In the genomic region with DNA sequence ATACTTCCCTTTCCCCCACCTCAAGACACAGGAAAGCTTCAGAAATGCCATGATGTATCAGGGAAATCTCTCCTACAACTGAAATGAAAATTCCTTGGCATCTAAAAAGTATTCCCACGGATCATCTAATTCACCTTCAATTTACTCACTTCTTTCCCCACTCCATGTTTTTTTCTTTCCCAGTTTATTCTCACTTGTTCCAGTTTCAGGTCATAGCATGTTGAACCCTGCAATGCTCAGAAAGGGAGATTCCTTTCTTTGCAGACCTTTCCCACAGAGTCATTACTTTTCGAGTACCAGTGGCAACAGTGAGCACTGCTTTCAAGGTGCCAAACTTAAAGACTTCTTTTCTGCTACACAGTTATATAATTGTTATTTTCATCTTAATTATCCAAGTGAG, we compare ENCODE assay signal across 22 cellular contexts.
DNase-seq lines count a peak whose midpoint lies in the region; ATAC-seq, FAIRE-seq and TF ChIP-seq lines count a peak whose summit lies in the region.
"Had no signal": no experiment of that assay in that cellular context is flagged by ENCODE, and none has a peak within 500 bp of the region (broad histone marks: within the 10 kb centered on the region; RNA-seq: fewer than 3 reads in every experiment).

No MANE protein-coding gene starts in this region.

- intact Hi-C loops in breast epithelium (cut with DNase I; ENCODE audit: low total_unique reads) (loop anchor here (10.0 kb wide), 1 partner anchor 225 kb away; no protein-coding TSS in a partner anchor), HepG2 (cut with micrococcal nuclease; ENCODE audit: unreplicated experiment) (no loop called here)

- H3K4me3 ChIP-seq in breast epithelium: no peak overlapping the region
- H3K4me3 ChIP-seq in keratinocyte (ENCODE audit: control insufficient read depth in 2 of 3, extremely low read depth in 1 of 3, insufficient read depth in 2 of 3, low read depth in 1 of 3, low read length in 3 of 3): peak overlapping the region in 1 of 3 experiments; percentile 31
- no peak overlapping the region for H3K4me3 ChIP-seq in HepG2 (replicated peaks in 1 of 3; ENCODE audit: insufficient read depth in 1 of 3, low read depth in 2 of 3, low read length in 3 of 3)

- H3K4me1 Mint-ChIP-seq in endothelial cell (ENCODE audit: unreplicated experiment): no peaks in the 10 kb centered on the region
- H3K4me1 Mint-ChIP-seq: CD8-positive, alpha-beta memory T cell; IgD-negative memory B cell had no signal

- no peak overlapping the region for H3K4me3 Mint-ChIP-seq in endothelial cell (ENCODE audit: unreplicated experiment)
- H3K4me3 Mint-ChIP-seq: CD4-positive, CD25-positive, alpha-beta regulatory T cell; CD8-positive, alpha-beta memory T cell; IgD-negative memory B cell had no signal

- H3K9ac ChIP-seq in keratinocyte (ENCODE audit: control insufficient read depth, extremely low read depth, insufficient read depth, low read length) (peak overlapping the region; percentile 53), HepG2 (ENCODE audit: insufficient read depth, low read depth, low read length) (no peak overlapping the region)

- H3K9me3 ChIP-seq in breast epithelium: no peaks in the 10 kb centered on the region
- no peaks in the 10 kb centered on the region for H3K9me3 ChIP-seq in keratinocyte (ENCODE audit: control insufficient read depth, low read depth, low read length)
- no peaks in the 10 kb centered on the region for H3K9me3 ChIP-seq in HepG2 (ENCODE audit: low read length)
- H3K9me3 ChIP-seq: BE2C had no signal

- WGBS in HepG2 (ENCODE audit: low lambda C conversion rate): 93% methylated on average over 2 of the region's 2 CpGs

- H3K4me1 ChIP-seq in breast epithelium: no peaks in the 10 kb centered on the region
- peaks cover 14% of the 10 kb centered on the region for H3K4me1 ChIP-seq in keratinocyte (ENCODE audit: control insufficient read depth, extremely low read depth, insufficient read depth, low read length)
- H3K4me1 ChIP-seq in HepG2 (ENCODE audit: insufficient read depth, low read length): peaks cover 14% of the 10 kb centered on the region
- H3K4me1 ChIP-seq: BE2C had no signal

- no peaks in the 10 kb centered on the region for H4K20me1 ChIP-seq in keratinocyte (ENCODE audit: control insufficient read depth, extremely low read depth, insufficient read depth, low read length)
- H4K20me1 ChIP-seq in HepG2 (ENCODE audit: insufficient read depth, low read length): no peaks in the 10 kb centered on the region

- ATAC-seq in HepG2 (no peak), GM21515 (IDR thresholded peaks at IDR 0.05; ENCODE audit: unreplicated experiment) (no peak)

- TF ChIP-seq RAD21 in HepG2 (CRISPR knock-in tag; IDR thresholded peaks at IDR 0.05): no peak

- H3K36me3 ChIP-seq in breast epithelium: no peaks in the 10 kb centered on the region
- H3K36me3 ChIP-seq in keratinocyte (ENCODE audit: control insufficient read depth in 2 of 2, extremely low read depth in 1 of 2, insufficient read depth in 2 of 2, low read length in 2 of 2): no peaks in the 10 kb centered on the region
- 0 out of 5 replicates have a peak, but pooled peaks cover 0 to 3% of the 10 kb centered on the region in 2 experiments for H3K36me3 ChIP-seq in HepG2 (replicated peaks in 1 of 2; ENCODE audit: control insufficient read depth in 1 of 2, insufficient read depth in 2 of 2, low read length in 2 of 2)
- H3K36me3 ChIP-seq: BE2C had no signal

- H3K27me3 Mint-ChIP-seq in endothelial cell (ENCODE audit: unreplicated experiment): no peaks in the 10 kb centered on the region
- H3K27me3 Mint-ChIP-seq: CD4-positive, CD25-positive, alpha-beta regulatory T cell; CD8-positive, alpha-beta memory T cell; IgD-negative memory B cell had no signal

- H3K4me2 ChIP-seq in keratinocyte (ENCODE audit: control insufficient read depth, extremely low read depth, insufficient read depth, low read depth, low read length) (peak overlapping the region; percentile 82), HepG2 (ENCODE audit: low read depth, low read length) (no peak overlapping the region)

- no TSS peak for BruUV-seq in HepG2 (replicated peaks; lab: Mats Ljungman, UMichigan)

- FAIRE-seq in keratinocyte (lab: Jason Lieb, UNC): no peak
- no peak for FAIRE-seq in HepG2 (lab: Jason Lieb, UNC)
- FAIRE-seq: A204.1, D721Med, G401.6, GM12891, GM18507, HTR-8/SVneo had no signal

- dilution Hi-C loops in keratinocyte (cut with MboI; ENCODE audit: extremely low pct_ligation_motif_present, low sequenced_read_pairs): no loop called here

- in situ Hi-C loops in HepG2 (cut with HindIII; ENCODE audit: extremely low pct_ligation_motif_present, low pct_unique_long_range_greater_than_20kb): no loop called here

- no peak for TF ChIP-seq CTCF in breast epithelium (IDR thresholded peaks at IDR 0.05)
- TF ChIP-seq CTCF in endothelial cell (IDR thresholded peaks at IDR 0.05; ENCODE audit: unreplicated experiment): no peak
- TF ChIP-seq CTCF in keratinocyte (optimal IDR thresholded peaks at IDR 0.05 in 1 of 3, IDR thresholded peaks at IDR 0.05 in 1 of 3, conservative IDR thresholded peaks at IDR 0.05 in 1 of 3; ENCODE audit: extremely low read depth in 1 of 3, insufficient read depth in 2 of 3, low read length in 3 of 3): no peak
- TF ChIP-seq CTCF in HepG2 (CRISPR knock-in tag; IDR thresholded peaks at IDR 0.05): no peak

- POLR2A ChIA-PET in HepG2 (lab: Yijun Ruan, JAX): no interaction called here

- TF ChIP-seq POLR2A in breast epithelium (IDR thresholded peaks at IDR 0.05) (no peak), HepG2 (IDR thresholded peaks at IDR 0.05; ENCODE audit: insufficient read depth in 1 of 2, low read depth in 2 of 2, low read length in 2 of 2) (no peak)

- CTCF ChIA-PET in HepG2 (lab: Yijun Ruan, JAX; ENCODE audit: low intra/inter-chr PET ratio, low total read pairs): no interaction called here

- H3K9me1 ChIP-seq in keratinocyte (ENCODE audit: control insufficient read depth, extremely low read depth, insufficient read depth, low read length): no peaks in the 10 kb centered on the region

- H2AFZ ChIP-seq in keratinocyte (ENCODE audit: control insufficient read depth, low read length) (peak overlapping the region; percentile 67), HepG2 (ENCODE audit: low read length) (no peak overlapping the region)

- H3K27me3 ChIP-seq in breast epithelium (no peaks in the 10 kb centered on the region), keratinocyte (ENCODE audit: control insufficient read depth, extremely low read depth, insufficient read depth, low read length) (no peaks in the 10 kb centered on the region), HepG2 (ENCODE audit: control insufficient read depth in 1 of 2, insufficient read depth in 2 of 2, low read length in 2 of 2) (no peaks in the 10 kb centered on the region)
- H3K27me3 ChIP-seq: BE2C had no signal

- TF ChIP-seq EP300 in HepG2 (IDR thresholded peaks at IDR 0.05; ENCODE audit: low read depth in 2 of 2, low read length in 2 of 2) (no peak), HepG2 (CRISPR knock-in tag; IDR thresholded peaks at IDR 0.05; ENCODE audit: borderline replicate concordance) (no peak)

- peaks cover 2% of the 10 kb centered on the region for H3K79me2 ChIP-seq in keratinocyte (ENCODE audit: control insufficient read depth, insufficient read depth, low read length)
- H3K79me2 ChIP-seq in HepG2 (ENCODE audit: insufficient read depth, low read length): peaks cover 3% of the 10 kb centered on the region

- no peak for DNase-seq in breast epithelium (ENCODE audit: low spot score in 2 of 2)
- no peak for DNase-seq in endothelial cell (ENCODE audit: low spot score)
- no peak for DNase-seq in keratinocyte (ENCODE audit: low read depth, low spot score)
- no peak for DNase-seq in HepG2 (ENCODE audit: low spot score)
- no peak for DNase-seq in NCI-H187 (lab: John Stamatoyannopoulos, UW)
- DNase-seq in NCI-H2029 (lab: John Stamatoyannopoulos, UW): no peak
- DNase-seq: ACHN; BE2C; C1 segment of cervical spinal cord; CD4-positive, CD25-positive, alpha-beta regulatory T cell; CD8-positive, alpha-beta memory T cell; COR-L47; GOT3; H7 had no signal

- peaks cover 10% of the 10 kb centered on the region for H3K36me3 Mint-ChIP-seq in endothelial cell (ENCODE audit: low read depth, unreplicated experiment)

- H3K9me3 Mint-ChIP-seq in endothelial cell (ENCODE audit: unreplicated experiment): no peaks in the 10 kb centered on the region
- H3K9me3 Mint-ChIP-seq: CD4-positive, CD25-positive, alpha-beta regulatory T cell; CD8-positive, alpha-beta memory T cell; IgD-negative memory B cell had no signal

- peak overlapping the region; percentile 0 to 12 for H3K27ac ChIP-seq in breast epithelium
- H3K27ac ChIP-seq in keratinocyte (ENCODE audit: control insufficient read depth, insufficient read depth, low read length): peak overlapping the region; percentile 52
- no peak overlapping the region for H3K27ac ChIP-seq in HepG2 (ENCODE audit: extremely low read length, insufficient read depth, low read length)

- H3K27ac Mint-ChIP-seq in endothelial cell (ENCODE audit: unreplicated experiment): peak overlapping the region; percentile 17
- H3K27ac Mint-ChIP-seq: CD4-positive, CD25-positive, alpha-beta regulatory T cell; CD8-positive, alpha-beta memory T cell; IgD-negative memory B cell had no signal

TF ChIP-seq in HepG2, 621 proteins besides CTCF, POLR2A, EP300 and RAD21 (continues in another document):
- TF ChIP-seq ZNF34 (CRISPR knock-in tag; IDR thresholded peaks at IDR 0.05; ENCODE audit: borderline replicate concordance) (no peak), MBNL3 (CRISPR knock-in tag; conservative IDR thresholded peaks at IDR 0.05) (no peak), ARID2 (CRISPR knock-in tag; IDR thresholded peaks at IDR 0.05; ENCODE audit: borderline replicate concordance) (no peak), ZNF460 (CRISPR knock-in tag; IDR thresholded peaks at IDR 0.05; ENCODE audit: borderline replicate concordance) (no peak)
